8 cellular contexts compared by ENCODE assay signal in the genomic region with DNA sequence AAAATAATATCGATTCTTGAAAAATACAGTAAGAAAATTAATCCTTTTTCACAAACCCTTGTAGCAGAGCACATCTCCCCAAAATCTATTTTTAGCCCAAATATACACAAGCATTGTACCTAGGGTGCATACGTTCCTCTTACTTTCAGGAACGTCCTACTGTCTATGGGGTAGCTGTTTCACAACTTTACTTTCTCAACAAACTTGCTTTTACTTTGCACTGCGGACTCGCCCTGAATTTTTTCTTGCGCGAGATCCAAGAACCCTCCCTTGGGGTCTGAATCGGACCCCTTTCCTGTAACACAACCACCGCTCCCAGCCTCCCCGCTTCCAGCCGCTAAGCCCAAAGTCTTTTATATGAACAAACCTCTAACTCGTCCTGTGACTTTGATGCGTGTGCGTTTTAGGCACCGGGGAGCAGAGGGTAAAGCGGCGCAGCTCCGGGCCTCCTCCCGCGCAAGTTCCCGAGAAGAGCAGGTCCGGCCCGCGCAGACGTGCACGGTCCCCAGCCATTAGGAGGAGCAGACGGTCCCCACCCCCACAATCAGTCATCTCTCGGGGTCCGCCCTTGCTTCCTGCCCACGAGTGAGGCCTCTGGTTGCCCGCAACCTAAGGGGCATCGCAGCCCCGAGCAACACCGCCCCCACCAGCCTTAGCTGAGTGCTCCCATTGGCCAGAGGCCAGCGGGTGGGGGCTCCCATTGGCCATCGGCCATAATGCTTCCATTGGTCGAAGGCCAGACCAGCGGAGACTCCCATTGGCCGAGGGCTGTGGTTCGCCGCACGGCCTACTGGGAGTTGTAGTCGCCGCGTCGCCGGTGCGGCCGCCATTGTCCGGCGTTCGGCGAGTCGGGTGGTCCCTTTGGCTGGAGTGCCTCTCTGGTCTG. TPM values are rescaled to one million over a fixed set of nuclear protein-coding genes. Genes with fewer than 3 reads are reported as not detected.
DNase-seq lines count a peak whose midpoint lies in the region; ATAC-seq and TF ChIP-seq lines count a peak whose summit lies in the region.

Gene ZNF8 (plus strand): TSS at position 800 of the 886 bp plus-strand sequence. CDS start 127 bp downstream, outside the sequence.

- no peaks in the 10 kb centered on the region for H3K36me3 ChIP-seq in prostate gland
- H3K36me3 ChIP-seq in urinary bladder (ENCODE audit: insufficient read depth) = no peaks in the 10 kb centered on the region

- ATAC-seq in GM18502 (IDR thresholded peaks at IDR 0.05; ENCODE audit: poor library complexity, unreplicated experiment) (peak; percentile 95), HG02943 (IDR thresholded peaks at IDR 0.05; ENCODE audit: low read depth, unreplicated experiment) (peak; percentile 90), left ventricle myocardium superior (peak; percentile 94)

- peak within 1 kb of the TSS; percentile 81 to 94 for H3K4me3 ChIP-seq in prostate gland
- H3K4me3 ChIP-seq in urinary bladder (ENCODE audit: low read depth, low read length) = peak within 1 kb of the TSS; percentile 74

- H3K4me1 ChIP-seq in prostate gland (replicated peaks) (peaks cover 4% of the 10 kb centered on the region), urinary bladder (ENCODE audit: insufficient read depth) (peaks cover 2% of the 10 kb centered on the region)

- peak; percentile 63 for TF ChIP-seq POLR2A in prostate gland (IDR thresholded peaks at IDR 0.05)

- intact Hi-C loops in left ventricle myocardium superior (cut with micrococcal nuclease) = no loop called here
- intact Hi-C loops in prostate gland (cut with DNase I) = no loop called here

- DNase-seq in NCI-H187 (lab: John Stamatoyannopoulos, UW) (peak; percentile 96 to 98), T-helper 2 cell (peak; percentile 87 to 100 (median 94)), anterior cingulate cortex (lab: John Stamatoyannopoulos, UW) (peak; percentile 80 to 99 (median 95)), left ventricle myocardium superior (peak; percentile 98), prostate gland (ENCODE audit: low spot score) (peak; percentile 95)

- H3K27ac ChIP-seq in prostate gland = peak within 1 kb of the TSS; percentile 82 to 85
- peak within 1 kb of the TSS; percentile 79 for H3K27ac ChIP-seq in urinary bladder (ENCODE audit: low read depth)

- under 1% methylated on average over 47 of the region's 54 CpGs for WGBS in prostate gland
- WGBS in urinary bladder = under 1% methylated on average over 54 of the region's 54 CpGs

- TF ChIP-seq CTCF in prostate gland (IDR thresholded peaks at IDR 0.05) = peak in 1 of 4 experiments; percentile 23

- H3K9me3 ChIP-seq in prostate gland = no peaks in the 10 kb centered on the region

- no peaks in the 10 kb centered on the region for H3K27me3 ChIP-seq in prostate gland (replicated peaks; ENCODE audit: insufficient read depth)

RNA-seq across cellular contexts. Expression of gene ZNF8, which starts in this region (rescaled TPM):
- total RNA-seq in left ventricle myocardium superior = 4.8 TPM
- 1 to 10 TPM; 6.1 to 9.3 TPM for total RNA-seq in prostate gland
- 7.8 TPM for total RNA-seq in urinary bladder
- polyA plus RNA-seq in urinary bladder = 1.8 TPM

Comparison
In these comparisons a context has a peak if more than half of its experiments do, and no peak if none do; other contexts are left out.
1. Peak in every context shown above with its lines: DNase-seq, ATAC-seq, H3K4me3 ChIP-seq and H3K27ac ChIP-seq.